8 cellular contexts compared by ENCODE assay signal in genomic region chr20:3889489-3890409, GRCh38. TPM values are rescaled to one million over a fixed set of nuclear protein-coding genes. Genes with fewer than 3 reads are reported as not detected.
DNase-seq lines count a peak whose midpoint lies in the region; ATAC-seq and TF ChIP-seq lines count a peak whose summit lies in the region.

No MANE protein-coding gene starts in this region.

- WGBS in mesendoderm (ENCODE audit: extremely low coverage, insufficient coverage, low lambda C conversion rate): no CpG with 5 or more reads among the region's 68 CpGs

- peaks cover 30% of the 10 kb centered on the region for H3K36me3 Mint-ChIP-seq in WTC11
- H3K36me3 Mint-ChIP-seq in stimulated activated effector memory CD8-positive, alpha-beta T cell treated with anti-CD3 and anti-CD28 coated beads, Interleukin-12 subunit alpha, Interleukin-12 subunit beta, amount 100 ng/mL, for 72 hours: peaks cover 68% of the 10 kb centered on the region

- H3K4ac ChIP-seq in mesendoderm (ENCODE audit: low read depth, low read length): peak overlapping the region; percentile 98

- H2BK15ac ChIP-seq in mesendoderm (replicated peaks; ENCODE audit: low read depth): no peak overlapping the region

- H3K18ac ChIP-seq in mesendoderm (ENCODE audit: low read length): peak overlapping the region; percentile 98

- peak overlapping the region; percentile 89 for H2BK5ac ChIP-seq in mesendoderm (ENCODE audit: low read length)

- no peaks in the 10 kb centered on the region for H3K27me3 Mint-ChIP-seq in WTC11 (ENCODE audit: low read depth)

- H3K4me3 Mint-ChIP-seq in WTC11: peak overlapping the region; percentile 96
- peak overlapping the region; percentile 100 for H3K4me3 Mint-ChIP-seq in stimulated activated effector memory CD8-positive, alpha-beta T cell treated with anti-CD3 and anti-CD28 coated beads, Interleukin-12 subunit alpha, Interleukin-12 subunit beta, amount 100 ng/mL, for 72 hours

- H3K56ac ChIP-seq in mesendoderm (ENCODE audit: low read length): peak overlapping the region; percentile 96

- H3K27ac ChIP-seq in C4-2B: peak overlapping the region; percentile 92
- peak overlapping the region; percentile 97 for H3K27ac ChIP-seq in mesendoderm (ENCODE audit: low read depth, low read length)

- peak overlapping the region; percentile 97 for H3K27ac Mint-ChIP-seq in WTC11
- H3K27ac Mint-ChIP-seq in stimulated activated effector memory CD8-positive, alpha-beta T cell treated with anti-CD3 and anti-CD28 coated beads, Interleukin-12 subunit alpha, Interleukin-12 subunit beta, amount 100 ng/mL, for 72 hours: peak overlapping the region; percentile 100

- H3K9me3 Mint-ChIP-seq in WTC11: no peaks in the 10 kb centered on the region
- no peaks in the 10 kb centered on the region for H3K9me3 Mint-ChIP-seq in stimulated activated effector memory CD8-positive, alpha-beta T cell treated with anti-CD3 and anti-CD28 coated beads, Interleukin-12 subunit alpha, Interleukin-12 subunit beta, amount 100 ng/mL, for 72 hours

- H2BK120ac ChIP-seq in mesendoderm (ENCODE audit: low read depth, low read length): peak overlapping the region; percentile 31

- peaks cover 63% of the 10 kb centered on the region for H3K79me2 ChIP-seq in mesendoderm (ENCODE audit: control insufficient read depth, insufficient read depth, low read length)

- H2AK5ac ChIP-seq in mesendoderm (ENCODE audit: low read length): peak overlapping the region; percentile 90

- H3K27me3 ChIP-seq in mesendoderm (ENCODE audit: insufficient read depth, low read length, poor library complexity): no peaks in the 10 kb centered on the region

- DNase-seq in HT-29 (ENCODE audit: low spot score) (peak; percentile 38), WTC11 (ENCODE audit: low spot score) (peak; percentile 26), dermis blood vessel endothelial cell (peak; percentile 52), mesendoderm (peak; percentile 46), amniotic stem cell (lab: John Stamatoyannopoulos, UW) (no peak)
- peak; percentile 31 to 76 for DNase-seq in stimulated activated effector memory CD8-positive, alpha-beta T cell treated with anti-CD3 and anti-CD28 coated beads, Interleukin-12 subunit alpha, Interleukin-12 subunit beta, amount 100 ng/mL, for 72 hours (ENCODE audit: low spot score in 2 of 2)

- H3K4me3 ChIP-seq in mesendoderm (ENCODE audit: low read length): peak overlapping the region; percentile 95

- peaks cover 47% of the 10 kb centered on the region for H3K4me1 Mint-ChIP-seq in WTC11
- H3K4me1 Mint-ChIP-seq in stimulated activated effector memory CD8-positive, alpha-beta T cell treated with anti-CD3 and anti-CD28 coated beads, Interleukin-12 subunit alpha, Interleukin-12 subunit beta, amount 100 ng/mL, for 72 hours: peaks cover 54% of the 10 kb centered on the region

- TF ChIP-seq CTCF in C4-2B (conservative IDR thresholded peaks at IDR 0.05): no peak
- TF ChIP-seq CTCF in WTC11 (IDR thresholded peaks at IDR 0.05): no peak

- peak overlapping the region; percentile 6 for H4K8ac ChIP-seq in mesendoderm (ENCODE audit: low read depth, low read length)

- H3K9ac ChIP-seq in mesendoderm (ENCODE audit: low read length): peak overlapping the region; percentile 99

- peak; percentile 10 for ATAC-seq in GM19328 (IDR thresholded peaks at IDR 0.05; ENCODE audit: unreplicated experiment)
- ATAC-seq in WTC11: no peak
- ATAC-seq in stimulated activated effector memory CD8-positive, alpha-beta T cell treated with anti-CD3 and anti-CD28 coated beads, Interleukin-12 subunit alpha, Interleukin-12 subunit beta, amount 100 ng/mL, for 72 hours: peak; percentile 38

- H3K23ac ChIP-seq in mesendoderm (ENCODE audit: low read length): peak overlapping the region; percentile 66

- POLR2A ChIA-PET in WTC11 (lab: Charles Lee): interaction anchor here (0.5 to 0.6 kb wide), 2 partner anchors 9 to 1861 kb away, joined by 3 to 4 read pairs; no protein-coding TSS in a partner anchor

- H3K4me2 ChIP-seq in mesendoderm (ENCODE audit: low read length): peak overlapping the region; percentile 52

- peaks cover 2% of the 10 kb centered on the region for H3K36me3 ChIP-seq in mesendoderm (ENCODE audit: control insufficient read depth, insufficient read depth, low read length)

- H3K79me1 ChIP-seq in mesendoderm (ENCODE audit: low read length): peaks cover 8% of the 10 kb centered on the region

- H4K5ac ChIP-seq in mesendoderm (ENCODE audit: low read length): no peak overlapping the region

- CTCF ChIA-PET in WTC11 (lab: Charles Lee): interaction anchor here (0.8 to 2.0 kb wide), 5 partner anchors 69 to 195 kb away, joined by 3 to 4 read pairs (median 4); partner anchors contain the start of gene AP5S1

- peaks cover 10% of the 10 kb centered on the region for H3K4me1 ChIP-seq in mesendoderm (ENCODE audit: control insufficient read depth, low read depth, low read length)

TF ChIP-seq in WTC11, 78 proteins besides CTCF, POLR2A, EP300 and RAD21 (continues in another document):
- TF ChIP-seq, protein P1, sequence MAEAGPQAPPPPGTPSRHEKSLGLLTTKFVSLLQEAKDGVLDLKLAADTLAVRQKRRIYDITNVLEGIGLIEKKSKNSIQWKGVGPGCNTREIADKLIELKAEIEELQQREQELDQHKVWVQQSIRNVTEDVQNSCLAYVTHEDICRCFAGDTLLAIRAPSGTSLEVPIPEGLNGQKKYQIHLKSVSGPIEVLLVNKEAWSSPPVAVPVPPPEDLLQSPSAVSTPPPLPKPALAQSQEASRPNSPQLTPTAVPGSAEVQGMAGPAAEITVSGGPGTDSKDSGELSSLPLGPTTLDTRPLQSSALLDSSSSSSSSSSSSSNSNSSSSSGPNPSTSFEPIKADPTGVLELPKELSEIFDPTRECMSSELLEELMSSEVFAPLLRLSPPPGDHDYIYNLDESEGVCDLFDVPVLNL (CRISPR knock-in tag; IDR thresholded peaks at IDR 0.05; ENCODE audit: borderline replicate concordance, low read depth): peak; percentile 84; the same call in 1 of the 2 replicates
- TF ChIP-seq FOXJ3 (CRISPR knock-in tag; IDR thresholded peaks at IDR 0.05; ENCODE audit: borderline replicate concordance): no peak
- TF ChIP-seq FOXP4 (CRISPR knock-in tag; IDR thresholded peaks at IDR 0.05): no peak; the same call in 1 of the 2 replicates
- TF ChIP-seq, protein P2, sequence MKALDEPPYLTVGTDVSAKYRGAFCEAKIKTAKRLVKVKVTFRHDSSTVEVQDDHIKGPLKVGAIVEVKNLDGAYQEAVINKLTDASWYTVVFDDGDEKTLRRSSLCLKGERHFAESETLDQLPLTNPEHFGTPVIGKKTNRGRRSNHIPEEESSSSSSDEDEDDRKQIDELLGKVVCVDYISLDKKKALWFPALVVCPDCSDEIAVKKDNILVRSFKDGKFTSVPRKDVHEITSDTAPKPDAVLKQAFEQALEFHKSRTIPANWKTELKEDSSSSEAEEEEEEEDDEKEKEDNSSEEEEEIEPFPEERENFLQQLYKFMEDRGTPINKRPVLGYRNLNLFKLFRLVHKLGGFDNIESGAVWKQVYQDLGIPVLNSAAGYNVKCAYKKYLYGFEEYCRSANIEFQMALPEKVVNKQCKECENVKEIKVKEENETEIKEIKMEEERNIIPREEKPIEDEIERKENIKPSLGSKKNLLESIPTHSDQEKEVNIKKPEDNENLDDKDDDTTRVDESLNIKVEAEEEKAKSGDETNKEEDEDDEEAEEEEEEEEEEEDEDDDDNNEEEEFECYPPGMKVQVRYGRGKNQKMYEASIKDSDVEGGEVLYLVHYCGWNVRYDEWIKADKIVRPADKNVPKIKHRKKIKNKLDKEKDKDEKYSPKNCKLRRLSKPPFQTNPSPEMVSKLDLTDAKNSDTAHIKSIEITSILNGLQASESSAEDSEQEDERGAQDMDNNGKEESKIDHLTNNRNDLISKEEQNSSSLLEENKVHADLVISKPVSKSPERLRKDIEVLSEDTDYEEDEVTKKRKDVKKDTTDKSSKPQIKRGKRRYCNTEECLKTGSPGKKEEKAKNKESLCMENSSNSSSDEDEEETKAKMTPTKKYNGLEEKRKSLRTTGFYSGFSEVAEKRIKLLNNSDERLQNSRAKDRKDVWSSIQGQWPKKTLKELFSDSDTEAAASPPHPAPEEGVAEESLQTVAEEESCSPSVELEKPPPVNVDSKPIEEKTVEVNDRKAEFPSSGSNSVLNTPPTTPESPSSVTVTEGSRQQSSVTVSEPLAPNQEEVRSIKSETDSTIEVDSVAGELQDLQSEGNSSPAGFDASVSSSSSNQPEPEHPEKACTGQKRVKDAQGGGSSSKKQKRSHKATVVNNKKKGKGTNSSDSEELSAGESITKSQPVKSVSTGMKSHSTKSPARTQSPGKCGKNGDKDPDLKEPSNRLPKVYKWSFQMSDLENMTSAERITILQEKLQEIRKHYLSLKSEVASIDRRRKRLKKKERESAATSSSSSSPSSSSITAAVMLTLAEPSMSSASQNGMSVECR (CRISPR knock-in tag; IDR thresholded peaks at IDR 0.05; ENCODE audit: borderline replicate concordance): no peak

RNA-seq across cellular contexts. Expression of gene PANK2, which starts 0.6 kb away (rescaled TPM):
- 34.6 and 39.1 TPM in 2 replicates for total RNA-seq in HT-29 (2014; rRNA removed; shearing (Covaris generic))
- total RNA-seq in WTC11 (2021) (60.3 to 63.7 TPM (median 62.7 TPM) in 3 replicates), dermis blood vessel endothelial cell (63.3 and 77.8 TPM in 2 replicates)
- 24.8 TPM for polyA plus RNA-seq in mesendoderm (2013, experiment 1 of 2)
- 25.0 TPM for polyA plus RNA-seq in mesendoderm (2013, experiment 2 of 2)

RNA-seq across cellular contexts. Expression of gene MAVS, which starts 43.1 kb away (rescaled TPM):
- total RNA-seq in HT-29 (2014; rRNA removed; shearing (Covaris generic)): 23.8 and 27.3 TPM in 2 replicates
- total RNA-seq in WTC11 (2021): 23.4 to 26.0 TPM (median 24.4 TPM) in 3 replicates
- total RNA-seq in dermis blood vessel endothelial cell: 21.4 and 35.7 TPM in 2 replicates
- polyA plus RNA-seq in mesendoderm (2013, experiment 1 of 2): 8.3 TPM
- 8.5 TPM for polyA plus RNA-seq in mesendoderm (2013, experiment 2 of 2)
